ENCODE assay signal across 13 cellular contexts in genomic region chr6:52725133-52725529, GRCh38. TPM values are rescaled to one million over a fixed set of nuclear protein-coding genes. Genes with fewer than 3 reads are reported as not detected.
DNase-seq lines count a peak whose midpoint lies in the region; ATAC-seq and TF ChIP-seq lines count a peak whose summit lies in the region.
"Had no signal": no experiment of that assay in that cellular context is flagged by ENCODE, and none has a peak within 500 bp of the region (broad histone marks: within the 10 kb centered on the region; RNA-seq: fewer than 3 reads in every experiment).

No MANE protein-coding gene starts in this region.

- H2AFZ ChIP-seq in PC-9: no peak overlapping the region

- H3K4me3 ChIP-seq in PC-9 (no peak overlapping the region), esophagus squamous epithelium (no peak overlapping the region)
- H3K4me3 ChIP-seq: BLaER1, sigmoid colon had no signal

- no peaks in the 10 kb centered on the region for H4K20me1 ChIP-seq in PC-9 (ENCODE audit: insufficient read depth)
- H4K20me1 ChIP-seq: BLaER1 had no signal

- peak overlapping the region; percentile 54 for H3K4me2 ChIP-seq in PC-9
- H3K4me2 ChIP-seq: BLaER1 had no signal

- intact Hi-C loops in Calu3 (cut with micrococcal nuclease; ENCODE audit: unreplicated experiment) (loop anchor here (2.0 to 10.0 kb wide), 3 partner anchors 76 to 270 kb away; partner anchors contain the start of gene GSTA4), PC-9 (cut with micrococcal nuclease; ENCODE audit: unreplicated experiment) (loop anchor here (10.0 kb wide), 1 partner anchor 90 kb away; no protein-coding TSS in a partner anchor), esophagus squamous epithelium (cut with DNase I) (no loop called here)

- H3K4me1 Mint-ChIP-seq in Calu3 (ENCODE audit: low read depth, unreplicated experiment): peaks cover 23% of the 10 kb centered on the region
- peaks cover 42% of the 10 kb centered on the region for H3K4me1 Mint-ChIP-seq in progenitor cell of endocrine pancreas (ENCODE audit: low read depth)
- H3K4me1 Mint-ChIP-seq: activated CD8-positive, alpha-beta memory T cell treated with anti-CD3 and anti-CD28 coated beads, Interleukin-2, amount 10 ng/mL, durations not matched to agents 7 days and 5 days had no signal

- TF ChIP-seq POLR2A in esophagus squamous epithelium (IDR thresholded peaks at IDR 0.05): no peak

- H3K9me3 ChIP-seq in PC-9 (ENCODE audit: insufficient read depth, low read depth): no peaks in the 10 kb centered on the region; the same call in 1 of the 2 replicates
- H3K9me3 ChIP-seq in esophagus squamous epithelium: no peaks in the 10 kb centered on the region
- H3K9me3 ChIP-seq: BLaER1, sigmoid colon had no signal

- no peaks in the 10 kb centered on the region for H3K79me2 ChIP-seq in PC-9 (ENCODE audit: low read depth)

- peak overlapping the region; percentile 89 for H3K27ac ChIP-seq in PC-9
- H3K27ac ChIP-seq in esophagus squamous epithelium: peak overlapping the region; percentile 77 to 86 (median 80)
- H3K27ac ChIP-seq: BLaER1, foreskin keratinocyte, sigmoid colon had no signal

- no peak for DNase-seq in Calu3
- no peak for DNase-seq in PC-9
- no peak for DNase-seq in esophagus squamous epithelium (lab: John Stamatoyannopoulos, UW)
- DNase-seq in progenitor cell of endocrine pancreas (ENCODE audit: low spot score, unreplicated experiment): no peak
- no peak for DNase-seq in SKM-1 (lab: John Stamatoyannopoulos, UW; ENCODE audit: unreplicated experiment)
- DNase-seq: sigmoid colon had no signal

- ATAC-seq in HG03342 (IDR thresholded peaks at IDR 0.05; ENCODE audit: unreplicated experiment) (no peak), GM19351 (IDR thresholded peaks at IDR 0.05; ENCODE audit: unreplicated experiment) (no peak), GM21528 (IDR thresholded peaks at IDR 0.05; ENCODE audit: low FRiP score, unreplicated experiment) (no peak)

- no peaks in the 10 kb centered on the region for H3K27me3 Mint-ChIP-seq in Calu3 (ENCODE audit: unreplicated experiment)
- H3K27me3 Mint-ChIP-seq in progenitor cell of endocrine pancreas: no peaks in the 10 kb centered on the region
- H3K27me3 Mint-ChIP-seq: activated CD8-positive, alpha-beta memory T cell treated with anti-CD3 and anti-CD28 coated beads, Interleukin-2, amount 10 ng/mL, durations not matched to agents 7 days and 5 days had no signal

- H3K4me1 ChIP-seq in PC-9 (replicated peaks; ENCODE audit: insufficient read depth) (peaks cover 34% of the 10 kb centered on the region), esophagus squamous epithelium (peaks cover 15 to 42% (median 16%) of the 10 kb centered on the region in 3 donors)
- H3K4me1 ChIP-seq: BLaER1, sigmoid colon had no signal

- H3K27ac Mint-ChIP-seq in Calu3 (ENCODE audit: unreplicated experiment): peak overlapping the region; percentile 17
- H3K27ac Mint-ChIP-seq in progenitor cell of endocrine pancreas: peak overlapping the region; percentile 96
- H3K27ac Mint-ChIP-seq: activated CD8-positive, alpha-beta memory T cell treated with anti-CD3 and anti-CD28 coated beads, Interleukin-2, amount 10 ng/mL, durations not matched to agents 7 days and 5 days had no signal

- WGBS in esophagus squamous epithelium, 2 donors: 41 to 61% methylated on average over 3 of the region's 3 CpGs

- BruUV-seq in Calu3 (replicated peaks; lab: Mats Ljungman, UMichigan) (no TSS peak), PC-9 (replicated peaks; lab: Mats Ljungman, UMichigan) (no TSS peak)

- H3K9me3 Mint-ChIP-seq in Calu3 (ENCODE audit: low read depth, unreplicated experiment) (no peaks in the 10 kb centered on the region), progenitor cell of endocrine pancreas (ENCODE audit: low read depth) (peaks cover 9% of the 10 kb centered on the region)

- H3K27me3 ChIP-seq in PC-9 (ENCODE audit: insufficient read depth, low read depth) (no peaks in the 10 kb centered on the region), esophagus squamous epithelium (no peaks in the 10 kb centered on the region)
- H3K27me3 ChIP-seq: BLaER1, sigmoid colon had no signal

- H3K36me3 ChIP-seq in PC-9 (ENCODE audit: low read depth) (no peaks in the 10 kb centered on the region), esophagus squamous epithelium (no peaks in the 10 kb centered on the region)
- H3K36me3 ChIP-seq: BLaER1, sigmoid colon had no signal

- peaks cover 17% of the 10 kb centered on the region for H3F3A ChIP-seq in PC-9 (ENCODE audit: insufficient read depth, low read depth)

- CTCF ChIA-PET in Calu3 (lab: Charles Lee) (interaction anchor here (0.6 to 1.3 kb wide), 2 partner anchors 79 to 270 kb away, joined by 3 read pairs; partner anchors contain the start of genes GSTA1 and GSTA4), PC-9 (lab: Charles Lee) (no interaction called here)

- POLR2A ChIA-PET in PC-9 (lab: Charles Lee; ENCODE audit: unreplicated experiment): no interaction called here

- H3K36me3 Mint-ChIP-seq in Calu3 (ENCODE audit: insufficient read depth, unreplicated experiment) (peaks cover 5% of the 10 kb centered on the region), progenitor cell of endocrine pancreas (ENCODE audit: insufficient read depth) (no peaks in the 10 kb centered on the region)
- H3K36me3 Mint-ChIP-seq: activated CD8-positive, alpha-beta memory T cell treated with anti-CD3 and anti-CD28 coated beads, Interleukin-2, amount 10 ng/mL, durations not matched to agents 7 days and 5 days had no signal

- no peaks in the 10 kb centered on the region for H3K9me2 ChIP-seq in PC-9 (ENCODE audit: insufficient read depth)

- H3K4me3 Mint-ChIP-seq in Calu3 (ENCODE audit: low read depth, unreplicated experiment): no peak overlapping the region
- peak overlapping the region; percentile 58 for H3K4me3 Mint-ChIP-seq in progenitor cell of endocrine pancreas (ENCODE audit: low read depth)
- H3K4me3 Mint-ChIP-seq: activated CD8-positive, alpha-beta memory T cell treated with anti-CD3 and anti-CD28 coated beads, Interleukin-2, amount 10 ng/mL, durations not matched to agents 7 days and 5 days had no signal

- TF ChIP-seq CTCF in Calu3 (IDR thresholded peaks at IDR 0.05; ENCODE audit: unreplicated experiment) (no peak), PC-9 (conservative IDR thresholded peaks at IDR 0.05) (no peak), esophagus squamous epithelium (IDR thresholded peaks at IDR 0.05) (no peak), progenitor cell of endocrine pancreas (IDR thresholded peaks at IDR 0.05; ENCODE audit: unreplicated experiment) (no peak)

RNA-seq across cellular contexts. Expression of gene GSTA2, which starts 38.1 kb away (rescaled TPM):
- total RNA-seq in Calu3 (2022): not detected in 2 replicates
- total RNA-seq in PC-9 (2021): not detected in 2 replicates
- not detected for total RNA-seq in esophagus squamous epithelium
- total RNA-seq in progenitor cell of endocrine pancreas: 4.6 and 10.7 TPM in 2 replicates
- total RNA-seq: activated CD8-positive, alpha-beta memory T cell treated with anti-CD3 and anti-CD28 coated beads, Interleukin-2, amount 10 ng/mL, durations not matched to agents 7 days and 5 days; astrocyte; foreskin keratinocyte; sigmoid colon had no signal

RNA-seq across cellular contexts. Expression of gene TMEM14A, which starts 54.2 kb away (rescaled TPM):
- 28.0 and 34.6 TPM in 2 replicates for total RNA-seq in Calu3 (2022)
- 48.9 and 75.2 TPM in 2 replicates for total RNA-seq in PC-9 (2021)
- total RNA-seq in esophagus squamous epithelium: 100 to 1,000 TPM in 1 of 4 donors, 10 to 100 TPM in 3; 38.1 to 102 (median 51.3) TPM
- total RNA-seq in progenitor cell of endocrine pancreas: 29.7 and 33.6 TPM in 2 replicates
